Comparison of ENCODE assay signal across 10 cellular contexts in genomic region chr2:159094173-159094737, GRCh38.
DNase-seq lines count a peak whose midpoint lies in the region; ATAC-seq and TF ChIP-seq lines count a peak whose summit lies in the region.
"Had no signal": no experiment of that assay in that cellular context is flagged by ENCODE, and none has a peak within 500 bp of the region (broad histone marks: within the 10 kb centered on the region; RNA-seq: fewer than 3 reads in every experiment).

No MANE protein-coding gene starts in this region.

- DNase-seq in activated CD8-positive, alpha-beta memory T cell treated with anti-CD3 and anti-CD28 coated beads, Interleukin-2, amount 10 ng/mL, durations not matched to agents 7 days and 5 days, result no peak
- DNase-seq in activated CD8-positive, alpha-beta memory T cell treated with anti-CD3 and anti-CD28 coated beads, Interleukin-2, amount 50 U/mL, for 48 hours, result no peak
- DNase-seq in mucosa of descending colon, result peak; percentile 76 to 80 (median 79)
- DNase-seq in tibial nerve (ENCODE audit: low spot score in 2 of 2), result peak; percentile 25 to 57
- no peak for DNase-seq in HuH-7.5 (ENCODE audit: low spot score)
- no peak for DNase-seq in NCI-H187 (lab: John Stamatoyannopoulos, UW)
- DNase-seq: naive B cell had no signal

- H3K4me3 ChIP-seq in duodenal mucosa (ENCODE audit: low read depth in 1 of 2, low read length in 2 of 2) (no peak overlapping the region), mucosa of descending colon (no peak overlapping the region), tibial nerve (no peak overlapping the region)
- H3K4me3 ChIP-seq: SJSA1 had no signal

- H3K9me3 ChIP-seq in duodenal mucosa (ENCODE audit: control insufficient read depth in 1 of 2, low read length in 2 of 2), result peaks cover 6 to 13% of the 10 kb centered on the region in 2 donors
- H3K9me3 ChIP-seq in mucosa of descending colon, result peaks cover 8% of the 10 kb centered on the region
- H3K9me3 ChIP-seq in tibial nerve, result peaks cover 0 to 7% (median 0%) of the 10 kb centered on the region in 4 donors

- 49 to 61% methylated on average over 10 of the region's 10 CpGs for WGBS in tibial nerve, 2 donors

- H3K36me3 Mint-ChIP-seq in activated CD8-positive, alpha-beta memory T cell treated with anti-CD3 and anti-CD28 coated beads, Interleukin-2, amount 10 ng/mL, durations not matched to agents 7 days and 5 days, result no peaks in the 10 kb centered on the region

- H3K27me3 ChIP-seq in duodenal mucosa (ENCODE audit: control insufficient read depth in 1 of 2, insufficient read depth in 2 of 2, low read length in 2 of 2), result no peaks in the 10 kb centered on the region
- no peaks in the 10 kb centered on the region for H3K27me3 ChIP-seq in tibial nerve
- H3K27me3 ChIP-seq: SJSA1 had no signal

- CTCF ChIA-PET in activated CD8-positive, alpha-beta memory T cell treated with anti-CD3 and anti-CD28 coated beads, Interleukin-2, amount 10 ng/mL, durations not matched to agents 7 days and 5 days (lab: Charles Lee), result no interaction called here

- peaks cover 2% of the 10 kb centered on the region for H3K27me3 Mint-ChIP-seq in activated CD8-positive, alpha-beta memory T cell treated with anti-CD3 and anti-CD28 coated beads, Interleukin-2, amount 10 ng/mL, durations not matched to agents 7 days and 5 days
- H3K27me3 Mint-ChIP-seq: naive B cell had no signal

- H3K4me1 ChIP-seq in duodenal mucosa (ENCODE audit: control insufficient read depth in 1 of 2, insufficient read depth in 2 of 2, low read length in 2 of 2) (peaks cover 56 to 57% of the 10 kb centered on the region in 2 donors), mucosa of descending colon (ENCODE audit: low read depth) (peaks cover 48% of the 10 kb centered on the region), tibial nerve (peaks cover 0 to 80% (median 45%) of the 10 kb centered on the region in 4 donors)

- intact Hi-C loops in mucosa of descending colon (cut with DNase I, micrococcal nuclease), result no loop called here

- H3K36me3 ChIP-seq in duodenal mucosa (ENCODE audit: control insufficient read depth in 1 of 2, insufficient read depth in 2 of 2, low read length in 2 of 2), result no peaks in the 10 kb centered on the region
- H3K36me3 ChIP-seq in mucosa of descending colon (ENCODE audit: low read depth), result no peaks in the 10 kb centered on the region
- H3K36me3 ChIP-seq in tibial nerve, result no peaks in the 10 kb centered on the region

- H3K9me3 Mint-ChIP-seq in activated CD8-positive, alpha-beta memory T cell treated with anti-CD3 and anti-CD28 coated beads, Interleukin-2, amount 10 ng/mL, durations not matched to agents 7 days and 5 days (ENCODE audit: low read depth), result peaks cover 4% of the 10 kb centered on the region

- no peak for TF ChIP-seq POLR2A in tibial nerve (IDR thresholded peaks at IDR 0.05)

- ATAC-seq in activated CD8-positive, alpha-beta memory T cell treated with anti-CD3 and anti-CD28 coated beads, Interleukin-2, amount 10 ng/mL, durations not matched to agents 7 days and 5 days, result peak; percentile 27
- ATAC-seq in mucosa of descending colon, result peak; percentile 74
- no peak for ATAC-seq in GM18861 (IDR thresholded peaks at IDR 0.05; ENCODE audit: unreplicated experiment)

- H3K4me3 Mint-ChIP-seq in activated CD8-positive, alpha-beta memory T cell treated with anti-CD3 and anti-CD28 coated beads, Interleukin-2, amount 10 ng/mL, durations not matched to agents 7 days and 5 days, result no peak overlapping the region

- peak overlapping the region; percentile 27 for H3K27ac ChIP-seq in duodenal mucosa (ENCODE audit: low read depth, low read length)
- H3K27ac ChIP-seq in tibial nerve, result peak overlapping the region in 3 of 4 donors; percentile 1 to 76 (median 46)

- peaks cover 14% of the 10 kb centered on the region for H3K4me1 Mint-ChIP-seq in activated CD8-positive, alpha-beta memory T cell treated with anti-CD3 and anti-CD28 coated beads, Interleukin-2, amount 10 ng/mL, durations not matched to agents 7 days and 5 days

- TF ChIP-seq EP300 in tibial nerve (IDR thresholded peaks at IDR 0.05), result peak in 1 of 2 donors; percentile 58

- no peak overlapping the region for H3K9ac ChIP-seq in duodenal mucosa (ENCODE audit: low read depth in 1 of 2, low read length in 2 of 2)

- H3K27ac Mint-ChIP-seq in activated CD8-positive, alpha-beta memory T cell treated with anti-CD3 and anti-CD28 coated beads, Interleukin-2, amount 10 ng/mL, durations not matched to agents 7 days and 5 days, result no peak overlapping the region

- TF ChIP-seq CTCF in mucosa of descending colon (IDR thresholded peaks at IDR 0.05) (no peak), tibial nerve (IDR thresholded peaks at IDR 0.05) (no peak)

Comparison
In these comparisons a context has a peak if more than half of its experiments do, and no peak if none do; other contexts are left out.
1. DNase-seq: peak in mucosa of descending colon (3 of 3) and tibial nerve (2 of 2); none in activated CD8-positive, alpha-beta memory T cell treated with anti-CD3 and anti-CD28 coated beads, Interleukin-2, amount 10 ng/mL, durations not matched to agents 7 days and 5 days (single experiment), activated CD8-positive, alpha-beta memory T cell treated with anti-CD3 and anti-CD28 coated beads, Interleukin-2, amount 50 U/mL, for 48 hours (single experiment), HuH-7.5 (single experiment) and NCI-H187 (0 of 2).